In genomic region chr1:77718181-77718580, GRCh38 we compare ENCODE assay signal across 7 cellular contexts.
"Had no signal": no experiment of that assay in that cellular context is flagged by ENCODE, and none has a peak within 500 bp of the region (broad histone marks: within the 10 kb centered on the region; RNA-seq: fewer than 3 reads in every experiment).

No MANE protein-coding gene starts in this region.

- DNase-seq: GDM1, GF-D8 had no signal

- ATAC-seq: GM12878 had no signal

- FAIRE-seq: GM12878, GM12891, GM12892, GM18507, GM19239 had no signal

- H3K4me3 ChIP-seq: GM12878 had no signal
